ENCODE assay signal across 8 cellular contexts in genomic region chr3:142224482-142225072, GRCh38. TPM values are rescaled to one million over a fixed set of nuclear protein-coding genes. Genes with fewer than 3 reads are reported as not detected.
DNase-seq lines count a peak whose midpoint lies in the region; ATAC-seq and TF ChIP-seq lines count a peak whose summit lies in the region.

No MANE protein-coding gene starts in this region.

- H3K36me3 ChIP-seq in Loucy (ENCODE audit: insufficient read depth, low read length) = no peaks in the 10 kb centered on the region

- H3K27me3 ChIP-seq in Loucy (ENCODE audit: insufficient read depth, low read length, poor library complexity, severe bottlenecking) = no peaks in the 10 kb centered on the region

- no peaks in the 10 kb centered on the region for H4K20me1 ChIP-seq in Loucy (ENCODE audit: insufficient read depth, low read length, poor library complexity, severe bottlenecking)

- peak overlapping the region; percentile 80 for H3K9ac ChIP-seq in Loucy (ENCODE audit: low read depth, low read length, poor library complexity, severe bottlenecking)

- peak overlapping the region; percentile 20 to 91 (median 71) for H3K27ac Mint-ChIP-seq in CD14-positive monocyte
- peak overlapping the region; percentile 91 for H3K27ac Mint-ChIP-seq in dendritic cell treated with granulocyte-macrophage colony-stimulating factor and Interleukin-4, amounts not matched to agents 40 ng/mL and 50 ng/mL, for 4 days
- H3K27ac Mint-ChIP-seq in natural killer cell treated with Interleukin-12 subunit alpha and Interleukin-12 subunit beta and Interleukin-15 and Interleukin-18, amount 100 ng/mL, for 72 hours = peak overlapping the region; percentile 79 to 93

- no peaks in the 10 kb centered on the region for H3K27me3 Mint-ChIP-seq in CD14-positive monocyte (ENCODE audit: low read depth in 3 of 3)
- H3K27me3 Mint-ChIP-seq in dendritic cell treated with granulocyte-macrophage colony-stimulating factor and Interleukin-4, amounts not matched to agents 40 ng/mL and 50 ng/mL, for 4 days = no peaks in the 10 kb centered on the region
- H3K27me3 Mint-ChIP-seq in natural killer cell treated with Interleukin-12 subunit alpha and Interleukin-12 subunit beta and Interleukin-15 and Interleukin-18, amount 100 ng/mL, for 72 hours = no peaks in the 10 kb centered on the region

- H3K4me1 Mint-ChIP-seq in CD14-positive monocyte = peaks cover 21% of the 10 kb centered on the region
- H3K4me1 Mint-ChIP-seq in dendritic cell treated with granulocyte-macrophage colony-stimulating factor and Interleukin-4, amounts not matched to agents 40 ng/mL and 50 ng/mL, for 4 days (ENCODE audit: low read depth) = peaks cover 17% of the 10 kb centered on the region
- peaks cover 33 to 38% of the 10 kb centered on the region in 2 donors for H3K4me1 Mint-ChIP-seq in natural killer cell treated with Interleukin-12 subunit alpha and Interleukin-12 subunit beta and Interleukin-15 and Interleukin-18, amount 100 ng/mL, for 72 hours (ENCODE audit: low read depth in 2 of 2)

- no peaks in the 10 kb centered on the region for H3K9me2 ChIP-seq in Loucy (replicated peaks; ENCODE audit: low read depth, low read length)

- H3K4me3 Mint-ChIP-seq in CD14-positive monocyte = peak overlapping the region; percentile 93 to 97
- peak overlapping the region; percentile 86 for H3K4me3 Mint-ChIP-seq in dendritic cell treated with granulocyte-macrophage colony-stimulating factor and Interleukin-4, amounts not matched to agents 40 ng/mL and 50 ng/mL, for 4 days
- H3K4me3 Mint-ChIP-seq in natural killer cell treated with Interleukin-12 subunit alpha and Interleukin-12 subunit beta and Interleukin-15 and Interleukin-18, amount 100 ng/mL, for 72 hours = peak overlapping the region; percentile 88

- intact Hi-C loops in CD14-positive monocyte (cut with micrococcal nuclease) = loop anchor here (5.0 to 10.0 kb wide), 2 partner anchors 50 to 53 kb away; no protein-coding TSS in a partner anchor
- intact Hi-C loops in dendritic cell treated with granulocyte-macrophage colony-stimulating factor and Interleukin-4, amounts not matched to agents 40 ng/mL and 50 ng/mL, for 4 days (cut with micrococcal nuclease) = loop anchor here (5.0 kb wide), 1 partner anchor 48 kb away; no protein-coding TSS in a partner anchor

- H3K4me2 ChIP-seq in Loucy (ENCODE audit: low read depth, low read length, poor library complexity, severe bottlenecking) = peak overlapping the region; percentile 81

- no peak for ATAC-seq in natural killer cell treated with Interleukin-12 subunit alpha and Interleukin-12 subunit beta and Interleukin-15 and Interleukin-18, amount 100 ng/mL, for 72 hours
- ATAC-seq in GM19035 (IDR thresholded peaks at IDR 0.05; ENCODE audit: unreplicated experiment) = no peak

- peaks cover 19% of the 10 kb centered on the region for H3K4me1 ChIP-seq in Loucy (ENCODE audit: insufficient read depth, low read length, poor library complexity, severe bottlenecking)

- no peaks in the 10 kb centered on the region for H3F3A ChIP-seq in Loucy (ENCODE audit: low read depth)

- no peak for TF ChIP-seq CTCF in CD14-positive monocyte (IDR thresholded peaks at IDR 0.05)
- TF ChIP-seq CTCF in Loucy (conservative IDR thresholded peaks at IDR 0.05; ENCODE audit: low read length) = no peak

- no peaks in the 10 kb centered on the region for H3K9me3 ChIP-seq in Loucy (ENCODE audit: insufficient read depth, low read depth, low read length)

- peaks cover 7 to 15% of the 10 kb centered on the region in 2 donors for H3K36me3 Mint-ChIP-seq in CD14-positive monocyte
- peaks cover 11% of the 10 kb centered on the region for H3K36me3 Mint-ChIP-seq in dendritic cell treated with granulocyte-macrophage colony-stimulating factor and Interleukin-4, amounts not matched to agents 40 ng/mL and 50 ng/mL, for 4 days (ENCODE audit: low read depth)
- peaks cover 5% of the 10 kb centered on the region for H3K36me3 Mint-ChIP-seq in natural killer cell treated with Interleukin-12 subunit alpha and Interleukin-12 subunit beta and Interleukin-15 and Interleukin-18, amount 100 ng/mL, for 72 hours

- H2AFZ ChIP-seq in Loucy (ENCODE audit: low read length) = peak overlapping the region; percentile 96

- DNase-seq in CD14-positive monocyte (ENCODE audit: low spot score) (no peak), activated gamma-delta T cell treated with Interleukin-2 at 50 U/mL for 16 hours (no peak), HCEC 1CT (no peak), COLO829 (ENCODE audit: low spot score) (no peak)
- no peak for DNase-seq in natural killer cell treated with Interleukin-12 subunit alpha and Interleukin-12 subunit beta and Interleukin-15 and Interleukin-18, amount 100 ng/mL, for 72 hours (ENCODE audit: low spot score)

- no peaks in the 10 kb centered on the region for H3K9me3 Mint-ChIP-seq in CD14-positive monocyte
- no peaks in the 10 kb centered on the region for H3K9me3 Mint-ChIP-seq in dendritic cell treated with granulocyte-macrophage colony-stimulating factor and Interleukin-4, amounts not matched to agents 40 ng/mL and 50 ng/mL, for 4 days
- no peaks in the 10 kb centered on the region for H3K9me3 Mint-ChIP-seq in natural killer cell treated with Interleukin-12 subunit alpha and Interleukin-12 subunit beta and Interleukin-15 and Interleukin-18, amount 100 ng/mL, for 72 hours

- H3K79me2 ChIP-seq in Loucy (ENCODE audit: insufficient read depth, low read length) = peaks cover 7% of the 10 kb centered on the region; the same call in 1 of the 2 replicates

- H3K4me3 ChIP-seq in Loucy (ENCODE audit: low read length, poor library complexity, severe bottlenecking) = peak overlapping the region; percentile 92

RNA-seq across cellular contexts. Expression of gene GK5, which starts 0.8 kb away (rescaled TPM):
- polyA plus RNA-seq in CD14-positive monocyte = 1 to 10 TPM; 2.4 to 5.5 TPM
- total RNA-seq in natural killer cell treated with Interleukin-12 subunit alpha and Interleukin-12 subunit beta and Interleukin-15 and Interleukin-18, amount 100 ng/mL, for 72 hours = 10 to 100 TPM; 57.4 to 59.5 TPM
